ENCODE assay signal across 21 cellular contexts in the genomic region with DNA sequence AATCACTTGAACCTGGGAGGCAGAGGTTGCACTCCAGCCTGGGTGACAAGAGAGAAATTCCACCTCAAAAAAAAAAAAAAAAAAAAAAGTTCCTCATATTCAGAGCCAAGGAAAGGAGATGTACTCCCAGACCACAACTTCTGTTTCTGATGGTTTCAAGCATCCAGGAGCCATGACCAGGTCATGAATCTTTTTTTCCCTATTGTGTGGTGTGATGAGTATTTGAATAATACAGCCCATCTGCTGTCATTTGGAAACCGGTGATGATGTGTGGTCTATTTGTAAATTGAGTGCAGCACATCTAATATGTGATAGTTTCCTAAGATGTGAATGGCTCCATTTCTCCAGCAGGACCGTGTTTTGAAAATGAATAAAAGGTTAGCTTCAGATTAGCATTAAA. TPM values are rescaled to one million over a fixed set of nuclear protein-coding genes. Genes with fewer than 3 reads are reported as not detected.
A peak's percentile ranks its signal among the peaks of the same experiment; 100 is the strongest.
DNase-seq lines count a peak whose midpoint lies in the region; ATAC-seq and FAIRE-seq lines count a peak whose summit lies in the region.
"Had no signal": no experiment of that assay in that cellular context is flagged by ENCODE, and none has a peak within 500 bp of the region (broad histone marks: within the 10 kb centered on the region; RNA-seq: fewer than 3 reads in every experiment).

No MANE protein-coding gene starts in this region.

- no peak overlapping the region for H3K4me2 ChIP-seq in mesenchymal stem cell (ENCODE audit: low read length, poor library complexity, severe bottlenecking)

- no peak overlapping the region for H3K9ac ChIP-seq in mesenchymal stem cell (ENCODE audit: low read length)

- intact Hi-C loops in activated CD4-positive, alpha-beta T cell treated with anti-CD3 and anti-CD28 coated beads for 36 hours (cut with DNase I, micrococcal nuclease): loop anchor here (1.0 to 5.0 kb wide), 6 partner anchors 15 to 47 kb away; no protein-coding TSS in a partner anchor
- intact Hi-C loops in Right ventricle myocardium inferior (cut with DNase I): no loop called here

- DNase-seq in activated CD4-positive, alpha-beta T cell treated with anti-CD3 and anti-CD28 coated beads for 36 hours: peak; percentile 53
- DNase-seq in activated CD4-positive, alpha-beta T cell treated with anti-CD3 and anti-CD28 coated beads, Interleukin-2, amount 50 U/mL, for 1 hour: no peak
- no peak for DNase-seq in GM18507 (ENCODE audit: extremely low spot score, insufficient read length, low read depth)
- no peak for DNase-seq in T-cell
- no peak for DNase-seq in mesenchymal stem cell
- DNase-seq in stimulated activated naive CD4-positive, alpha-beta T cell treated with Interleukin-2 at 50 U/mL for 16 hours (lab: John Stamatoyannopoulos, UW): no peak
- DNase-seq in Right ventricle myocardium inferior (ENCODE audit: missing footprints): no peak
- no peak for DNase-seq in DMS79 (lab: John Stamatoyannopoulos, UW)
- DNase-seq: amniotic stem cell, erythroblast, HCEC 1CT, NCI-H187, NCI-H69, nucleus accumbens, RPMI8226, stomach, uterus had no signal

- no peak overlapping the region for H3K14ac ChIP-seq in mesenchymal stem cell (ENCODE audit: low read length in 2 of 2)

- no peak overlapping the region for H3K4me3 ChIP-seq in mesenchymal stem cell (ENCODE audit: insufficient read depth in 1 of 2, low read depth in 1 of 2, low read length in 2 of 2)
- H3K4me3 ChIP-seq: K562, stomach, uterus had no signal

- FAIRE-seq in GM18507 (lab: Jason Lieb, UNC): peak; percentile 39
- FAIRE-seq: A204.1, colon, islet of Langerhans, K562 had no signal

- H2AFZ ChIP-seq in mesenchymal stem cell (ENCODE audit: low read depth, low read length): no peak overlapping the region

- H3K18ac ChIP-seq in mesenchymal stem cell (ENCODE audit: low read depth in 1 of 2, low read length in 2 of 2): no peak overlapping the region

- peaks cover 0 to 4% of the 10 kb centered on the region in 2 experiments for H3K27me3 ChIP-seq in mesenchymal stem cell (ENCODE audit: control insufficient read depth in 1 of 2, insufficient read depth in 1 of 2, low read length in 2 of 2)
- H3K27me3 ChIP-seq: uterus had no signal

- no peaks in the 10 kb centered on the region for H3K79me1 ChIP-seq in mesenchymal stem cell (replicated peaks; ENCODE audit: low read length, poor library complexity, severe bottlenecking)

- H3K27ac Mint-ChIP-seq in activated CD4-positive, alpha-beta T cell treated with anti-CD3 and anti-CD28 coated beads for 36 hours: peak overlapping the region; percentile 86
- peak overlapping the region; percentile 32 to 77 for H3K27ac Mint-ChIP-seq in T-cell

- H2BK12ac ChIP-seq in mesenchymal stem cell (ENCODE audit: low read length in 2 of 2): no peak overlapping the region

- no peak overlapping the region for H3K4me3 Mint-ChIP-seq in activated CD4-positive, alpha-beta T cell treated with anti-CD3 and anti-CD28 coated beads for 36 hours
- H3K4me3 Mint-ChIP-seq in T-cell: peak overlapping the region in 1 of 3 donors; percentile 17

- H3K36me3 Mint-ChIP-seq in activated CD4-positive, alpha-beta T cell treated with anti-CD3 and anti-CD28 coated beads for 36 hours (ENCODE audit: low read depth): peaks cover 59% of the 10 kb centered on the region
- H3K36me3 Mint-ChIP-seq in T-cell: peaks cover 34% of the 10 kb centered on the region

- WGBS in mesenchymal stem cell: 98% methylated on average over 2 of the region's 2 CpGs

- H3K9me3 Mint-ChIP-seq in activated CD4-positive, alpha-beta T cell treated with anti-CD3 and anti-CD28 coated beads for 36 hours (ENCODE audit: low read depth): no peaks in the 10 kb centered on the region
- no peaks in the 10 kb centered on the region for H3K9me3 Mint-ChIP-seq in T-cell

- no peak overlapping the region for H3K4ac ChIP-seq in mesenchymal stem cell (ENCODE audit: low read depth in 1 of 2, low read length in 2 of 2)

- no peak overlapping the region for H3K27ac ChIP-seq in mesenchymal stem cell (ENCODE audit: low read length, poor library complexity, severe bottlenecking)
- H3K27ac ChIP-seq: stomach, uterus had no signal

- H3K9me3 ChIP-seq in mesenchymal stem cell (ENCODE audit: control insufficient read depth, low read length): no peaks in the 10 kb centered on the region
- H3K9me3 ChIP-seq: stomach, uterus had no signal

- no peak overlapping the region for H2BK15ac ChIP-seq in mesenchymal stem cell (ENCODE audit: low read depth, poor library complexity, severe bottlenecking)

- ATAC-seq in activated CD4-positive, alpha-beta T cell treated with anti-CD3 and anti-CD28 coated beads for 36 hours: peak; percentile 70
- no peak for ATAC-seq in T-cell (replicated peaks in 1 of 4)
- ATAC-seq in Right ventricle myocardium inferior: no peak
- ATAC-seq: K562 had no signal

- H4K91ac ChIP-seq in mesenchymal stem cell (ENCODE audit: low read length): no peak overlapping the region

- no peak overlapping the region for H2BK120ac ChIP-seq in mesenchymal stem cell (ENCODE audit: low read depth, low read length)

- peaks cover 78% of the 10 kb centered on the region for H3K4me1 Mint-ChIP-seq in activated CD4-positive, alpha-beta T cell treated with anti-CD3 and anti-CD28 coated beads for 36 hours
- H3K4me1 Mint-ChIP-seq in T-cell: peaks cover 67 to 74% (median 73%) of the 10 kb centered on the region in 3 donors

- no peaks in the 10 kb centered on the region for H3K36me3 ChIP-seq in mesenchymal stem cell (ENCODE audit: control insufficient read depth in 1 of 2, insufficient read depth in 2 of 2, low read depth in 1 of 2, low read length in 2 of 2)
- H3K36me3 ChIP-seq: stomach, uterus had no signal

- H3K27me3 Mint-ChIP-seq in activated CD4-positive, alpha-beta T cell treated with anti-CD3 and anti-CD28 coated beads for 36 hours: no peaks in the 10 kb centered on the region
- no peaks in the 10 kb centered on the region for H3K27me3 Mint-ChIP-seq in T-cell

- CTCF ChIA-PET in activated CD4-positive, alpha-beta T cell treated with anti-CD3 and anti-CD28 coated beads for 36 hours (lab: Charles Lee): interaction anchor here (1.1 to 1.7 kb wide), 3 partner anchors 18 to 26 kb away, joined by 3 to 4 read pairs (median 3); no protein-coding TSS in a partner anchor
- CTCF ChIA-PET in T-cell (lab: Charles Lee): interaction anchor here in 1 of 2 donors (0.6 kb wide), 1 partner anchor 32 kb away, joined by 4 read pairs; no protein-coding TSS in a partner anchor

- no peak overlapping the region for H4K8ac ChIP-seq in mesenchymal stem cell (ENCODE audit: low read length)

- H3K4me1 ChIP-seq in mesenchymal stem cell (ENCODE audit: control insufficient read depth, insufficient read depth, low read depth, low read length): peaks cover 12% of the 10 kb centered on the region
- H3K4me1 ChIP-seq: stomach, uterus had no signal

- H2AK5ac ChIP-seq in mesenchymal stem cell (ENCODE audit: low read length, severe bottlenecking): peak overlapping the region; percentile 79

- no peak overlapping the region for H2BK5ac ChIP-seq in mesenchymal stem cell (ENCODE audit: low read depth, low read length, poor library complexity, severe bottlenecking)

- POLR2A ChIA-PET in activated CD4-positive, alpha-beta T cell treated with anti-CD3 and anti-CD28 coated beads for 36 hours (lab: Charles Lee): no interaction called here
- POLR2A ChIA-PET in T-cell (lab: Charles Lee): no interaction called here

- H3K23ac ChIP-seq in mesenchymal stem cell (ENCODE audit: low read length in 2 of 2): no peak overlapping the region

RNA-seq across cellular contexts. Expression of a gene that starts 18.6 kb away (rescaled TPM):
- total RNA-seq in activated CD4-positive, alpha-beta T cell treated with anti-CD3 and anti-CD28 coated beads for 36 hours: 100 to 1,000 TPM in 1 of 2 experiments, 10 to 100 TPM in 1; 96.4 to 114 TPM
- total RNA-seq in T-cell (100 to 1,000 TPM; 246 to 313 (median 280) TPM), Right ventricle myocardium inferior (4.1 TPM)
- 3.0 TPM for polyA plus RNA-seq in mesenchymal stem cell (2013, experiment 1 of 2)
- 2.7 TPM for polyA plus RNA-seq in mesenchymal stem cell (2013, experiment 2 of 2)

Comparison
In these comparisons a context has a peak if more than half of its experiments do, and no peak if none do; other contexts are left out.
1. RNA of a gene that starts 18.6 kb away (total RNA-seq): 246 to 313 TPM in T-cell and 96.4 to 114 TPM in activated CD4-positive, alpha-beta T cell treated with anti-CD3 and anti-CD28 coated beads for 36 hours; 4.1 TPM in Right ventricle myocardium inferior (single experiment); every median in the first group is over 10 times any median in the second.